9 cellular contexts compared by ENCODE assay signal in the genomic region with DNA sequence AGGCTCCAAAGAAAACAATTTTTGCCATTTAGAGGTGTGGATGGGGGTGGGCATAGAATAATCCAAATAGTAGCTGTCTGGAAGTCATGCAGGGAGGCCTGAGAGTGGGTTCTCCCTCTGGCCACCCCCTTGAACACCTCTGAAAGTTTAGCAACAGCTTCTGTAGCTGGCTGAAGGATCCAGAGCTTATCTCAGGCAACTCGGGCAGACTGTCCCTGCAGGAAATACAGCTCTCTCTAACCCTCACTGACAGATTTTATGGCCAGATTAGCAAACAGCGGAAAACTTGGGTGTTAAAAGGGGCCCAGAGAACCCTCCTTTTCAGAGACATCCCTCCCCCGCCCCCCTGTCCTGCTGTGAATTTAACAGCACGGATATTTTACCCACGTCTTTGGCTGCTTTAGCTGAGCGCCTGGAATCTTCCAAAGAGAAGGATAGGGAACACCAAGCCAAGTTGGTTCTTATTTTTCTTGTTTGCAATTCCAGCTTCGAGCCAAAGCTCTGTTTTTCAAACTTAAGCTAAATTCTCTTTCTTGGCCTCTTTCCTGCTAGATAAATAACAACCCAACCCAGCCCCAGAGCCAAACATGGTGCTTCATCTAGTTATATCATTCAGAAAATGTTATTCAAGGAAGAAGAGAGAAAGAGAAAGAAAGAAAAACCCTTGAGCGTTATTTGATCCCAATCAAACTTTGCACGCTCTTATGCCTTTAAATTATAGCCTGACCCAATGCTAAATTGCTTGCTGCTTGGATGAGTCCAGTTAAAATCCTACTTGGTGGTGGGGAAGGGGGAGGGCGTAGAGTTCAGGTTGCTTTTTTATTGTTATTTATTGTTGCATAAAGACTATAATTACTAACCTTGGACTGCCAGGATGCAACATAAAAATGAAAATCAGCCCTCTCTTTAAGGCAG. TPM values are rescaled to one million over a fixed set of nuclear protein-coding genes. Genes with fewer than 3 reads are reported as not detected.
DNase-seq lines count a peak whose midpoint lies in the region; ATAC-seq, FAIRE-seq and TF ChIP-seq lines count a peak whose summit lies in the region.
"Had no signal": no experiment of that assay in that cellular context is flagged by ENCODE, and none has a peak within 500 bp of the region (broad histone marks: within the 10 kb centered on the region; RNA-seq: fewer than 3 reads in every experiment).

No MANE protein-coding gene starts in this region.

- no peak for TF ChIP-seq EP300 in H1 (IDR thresholded peaks at IDR 0.05; ENCODE audit: borderline replicate concordance in 1 of 2, low read depth in 2 of 2, low read length in 2 of 2)

- H3K4me1 Mint-ChIP-seq in effector memory CD8-positive, alpha-beta T cell (ENCODE audit: low read depth in 2 of 2) = peaks cover 12% of the 10 kb centered on the region in 2 donors

- H3K4me3 Mint-ChIP-seq in effector memory CD8-positive, alpha-beta T cell = no peak overlapping the region

- no peak overlapping the region for H4K91ac ChIP-seq in H1 (replicated peaks; ENCODE audit: insufficient read length, low read length)

- H2BK5ac ChIP-seq in H1 (ENCODE audit: low read depth, low read length) = no peak overlapping the region

- H2AK5ac ChIP-seq in H1 (ENCODE audit: low read depth, low read length) = no peak overlapping the region

- TF ChIP-seq POLR2A in H1 (IDR thresholded peaks at IDR 0.05; ENCODE audit: control extremely low read depth in 1 of 2, low read depth in 2 of 2, low read length in 2 of 2) = no peak

- H3K4me1 ChIP-seq in H1 (replicated peaks in 1 of 4; ENCODE audit: control insufficient read depth in 3 of 4, insufficient read depth in 4 of 4, low read length in 3 of 4) = peaks cover 7 to 31% (median 11%) of the 10 kb centered on the region in 4 experiments
- H3K4me1 ChIP-seq in osteoblast (ENCODE audit: insufficient read depth, low read length) = no peaks in the 10 kb centered on the region

- no peak overlapping the region for H2BK15ac ChIP-seq in H1 (ENCODE audit: low read length)

- no peaks in the 10 kb centered on the region for H3K79me1 ChIP-seq in H1 (ENCODE audit: low read depth, low read length)

- no peak overlapping the region for H2BK120ac ChIP-seq in H1 (replicated peaks; ENCODE audit: low read depth, low read length)

- no peak overlapping the region for H3K18ac ChIP-seq in H1 (ENCODE audit: extremely low read depth, low read length)

- H3K4me2 ChIP-seq in H1 (ENCODE audit: insufficient read depth in 1 of 2, low read depth in 2 of 2, low read length in 2 of 2) = peak overlapping the region; percentile 22 to 33; a peak in 1 of 4 replicates
- H3K4me2 ChIP-seq in osteoblast (ENCODE audit: insufficient read depth, low read length) = peak overlapping the region; percentile 45

- POLR2A ChIA-PET in H1 (lab: Charles Lee; ENCODE audit: partially characterized antibody) = interaction anchor here (0.6 to 1.2 kb wide), 4 partner anchors 9 to 195 kb away, joined by 3 read pairs; no protein-coding TSS in a partner anchor

- no peak overlapping the region for H4K5ac ChIP-seq in H1 (ENCODE audit: insufficient read length, low read depth, low read length)

- H4K8ac ChIP-seq in H1 (ENCODE audit: extremely low read depth, insufficient read depth, low read length) = no peak overlapping the region

- peaks cover 23 to 25% of the 10 kb centered on the region in 2 donors for H3K27me3 Mint-ChIP-seq in effector memory CD8-positive, alpha-beta T cell

- H4K20me1 ChIP-seq in H1 (replicated peaks in 1 of 2; ENCODE audit: control insufficient read depth in 1 of 2, insufficient read depth in 2 of 2, low read length in 2 of 2) (peaks cover 13 to 16% of the 10 kb centered on the region in 2 experiments), osteoblast (ENCODE audit: insufficient read depth, low read length) (no peaks in the 10 kb centered on the region)

- no peaks in the 10 kb centered on the region; the same call in 1 of the 2 replicates for H3K23me2 ChIP-seq in H1 (ENCODE audit: low read depth, low read length)

- H3K27ac ChIP-seq in H1 (ENCODE audit: low read depth, low read length) = no peak overlapping the region
- no peak overlapping the region for H3K27ac ChIP-seq in osteoblast (ENCODE audit: low read depth, low read length)
- H3K27ac ChIP-seq: neutrophil had no signal

- no peak overlapping the region for H3K56ac ChIP-seq in H1 (replicated peaks; ENCODE audit: insufficient read length, low read depth, low read length)

- H3K9me3 ChIP-seq in H1 (ENCODE audit: insufficient read depth in 2 of 2, low read depth in 1 of 2, low read length in 1 of 2) = no peaks in the 10 kb centered on the region
- no peaks in the 10 kb centered on the region for H3K9me3 ChIP-seq in osteoblast (ENCODE audit: low read depth, low read length)
- H3K9me3 ChIP-seq: neutrophil had no signal

- H3K4ac ChIP-seq in H1 (replicated peaks; ENCODE audit: insufficient read length, low read depth, low read length) = no peak overlapping the region

- no peak for ATAC-seq in effector memory CD8-positive, alpha-beta T cell (replicated peaks)

- H3K36me3 Mint-ChIP-seq in effector memory CD8-positive, alpha-beta T cell (ENCODE audit: insufficient read depth) = peaks cover 2% of the 10 kb centered on the region

- no peak overlapping the region for H2BK12ac ChIP-seq in H1 (ENCODE audit: low read depth, low read length)

- no peak overlapping the region for H3K9ac ChIP-seq in H1 (replicated peaks in 1 of 4; ENCODE audit: extremely low read depth in 1 of 4, low read depth in 3 of 4, low read length in 3 of 4)

- DNase-seq in NCI-H2227 (lab: John Stamatoyannopoulos, UW; ENCODE audit: unreplicated experiment) (peak; percentile 73), H1 (ENCODE audit: low read depth in 1 of 2, low spot score in 2 of 2) (no peak), osteoblast (ENCODE audit: insufficient read length, low spot score, missing footprints) (no peak), 8988T (no peak), middle frontal gyrus (ENCODE audit: extremely low spot score, low spot score) (no peak), NK-92 (lab: John Stamatoyannopoulos, UW; ENCODE audit: unreplicated experiment) (no peak)
- no peak for DNase-seq in effector memory CD8-positive, alpha-beta T cell

- H3K27ac Mint-ChIP-seq in effector memory CD8-positive, alpha-beta T cell = no peak overlapping the region

- H3K14ac ChIP-seq in H1 (ENCODE audit: insufficient read length) = no peak overlapping the region

- H2BK20ac ChIP-seq in H1 (ENCODE audit: low read length) = 0 out of 2 replicates have a peak overlapping the region, but pooled peaks have one; percentile 48

- CTCF ChIA-PET in H1 (lab: Charles Lee; ENCODE audit: partially characterized antibody) = interaction anchor here (0.7 to 6.6 kb wide), 24 partner anchors 8 to 332 kb away, joined by 3 to 53 read pairs (median 4); partner anchors contain the start of genes HOXB1, HOXB3 and HOXB5

- WGBS in H1 (ENCODE audit: extremely low coverage in 1 of 2, insufficient coverage in 1 of 2, insufficient read length in 1 of 2, insufficient replicate concordance in 2 of 2, low coverage in 1 of 2, low lambda C conversion rate in 2 of 2, missing lambda C conversion rate in 1 of 2), 2 experiments = 17% methylated on average over 10 of the region's 10 CpGs; no CpG with 5 or more reads in 1 of the 2 experiments

- H3K4me3 ChIP-seq in H1 (ENCODE audit: extremely low read depth in 1 of 4, insufficient read depth in 2 of 4, low read depth in 3 of 4, low read length in 4 of 4) = no peak overlapping the region
- peak overlapping the region; percentile 1 for H3K4me3 ChIP-seq in osteoblast (ENCODE audit: insufficient read depth, low read length)

- H3K36me3 ChIP-seq in H1 (ENCODE audit: control insufficient read depth in 2 of 4, insufficient read depth in 4 of 4, low read length in 3 of 4) = peaks cover 0 to 6% (median 0%) of the 10 kb centered on the region in 4 experiments; a peak in 1 of 8 replicates
- H3K36me3 ChIP-seq in osteoblast (ENCODE audit: insufficient read depth, low read length) = no peaks in the 10 kb centered on the region
- H3K36me3 ChIP-seq: neutrophil had no signal

- no peak overlapping the region for H3K23ac ChIP-seq in H1 (ENCODE audit: insufficient read length)

- no peak for TF ChIP-seq RAD21 in H1 (IDR thresholded peaks at IDR 0.05 in 1 of 2, conservative IDR thresholded peaks at IDR 0.05 in 1 of 2; ENCODE audit: low read depth in 2 of 2, low read length in 2 of 2)

- H3K79me2 ChIP-seq in H1 (ENCODE audit: control insufficient read depth in 1 of 2, insufficient read depth in 2 of 2, low read length in 2 of 2) (no peaks in the 10 kb centered on the region), osteoblast (ENCODE audit: insufficient read depth, low read length) (peaks cover 3% of the 10 kb centered on the region)

- H3K27me3 ChIP-seq in H1 (replicated peaks in 1 of 4; ENCODE audit: control insufficient read depth in 3 of 4, extremely low read depth in 1 of 4, insufficient read depth in 3 of 4, low read length in 3 of 4) (peaks cover 92 to 100% (median 98%) of the 10 kb centered on the region in 4 experiments), osteoblast (ENCODE audit: insufficient read depth, low read length) (peaks cover 81% of the 10 kb centered on the region)

- H2AFZ ChIP-seq in H1 (ENCODE audit: low read length) (no peak overlapping the region), osteoblast (ENCODE audit: low read length) (no peak overlapping the region)

- TF ChIP-seq CTCF in H1 (IDR thresholded peaks at IDR 0.05; ENCODE audit: control extremely low read depth in 1 of 3, insufficient read depth in 1 of 3, low read depth in 1 of 3, low read length in 3 of 3) (no peak), osteoblast (IDR thresholded peaks at IDR 0.05; ENCODE audit: extremely low read depth, low read depth, low read length) (no peak)

- peak; percentile 90 for FAIRE-seq in G401.6 (lab: Jason Lieb, UNC)
- no peak for FAIRE-seq in H1 (lab: Jason Lieb, UNC)

- no peaks in the 10 kb centered on the region for H3K9me3 Mint-ChIP-seq in effector memory CD8-positive, alpha-beta T cell

RNA-seq across cellular contexts. Expression of gene HOXB2, which starts 2.3 kb away (rescaled TPM):
- not detected in 2 replicates for total RNA-seq in H1 (2021; fragmentation: NEBNext Ultra II Directional; extraction: Animal tissue kit (Norgen Biotek cat#: 25700))
- not detected in 2 replicates for polyA plus RNA-seq in H1 (2011; rRNA removed)
- polyA plus RNA-seq in H1 (2011; cell fraction: cytosol; rRNA removed) = not detected
- polyA plus RNA-seq in H1 (2011; cell fraction: nucleus; rRNA removed) = not detected
- not detected in 4 replicates for polyA plus RNA-seq in H1 (2012, experiment 1 of 2)
- not detected for polyA plus RNA-seq in H1 (2012, experiment 2 of 2)
- polyA plus RNA-seq in H1 (2013, experiment 1 of 2) = not detected
- not detected for polyA plus RNA-seq in H1 (2013, experiment 2 of 2)
- polyA minus RNA-seq in H1 (2011; rRNA and poly(A)+ RNA removed) = not detected in 2 replicates
- not detected for polyA minus RNA-seq in H1 (2011; cell fraction: cytosol; rRNA and poly(A)+ RNA removed)
- 0.90 TPM for polyA minus RNA-seq in H1 (2011; cell fraction: nucleus; rRNA and poly(A)+ RNA removed)
- total RNA-seq in osteoblast = 2.1 and 3.3 TPM in 2 replicates

RNA-seq across cellular contexts. Expression of gene HOXB1, which starts 16.4 kb away (rescaled TPM):
- not detected in 2 replicates for total RNA-seq in H1 (2021; fragmentation: NEBNext Ultra II Directional; extraction: Animal tissue kit (Norgen Biotek cat#: 25700))
- not detected in 2 replicates for polyA plus RNA-seq in H1 (2011; rRNA removed)
- not detected for polyA plus RNA-seq in H1 (2011; cell fraction: cytosol; rRNA removed)
- not detected for polyA plus RNA-seq in H1 (2011; cell fraction: nucleus; rRNA removed)
- polyA plus RNA-seq in H1 (2012, experiment 1 of 2) = 0.10 TPM in 1 of 4 replicates, not detected in the others
- 0.08 TPM for polyA plus RNA-seq in H1 (2012, experiment 2 of 2)
- 0.06 TPM for polyA plus RNA-seq in H1 (2013, experiment 1 of 2)
- 0.09 TPM for polyA plus RNA-seq in H1 (2013, experiment 2 of 2)
- polyA minus RNA-seq in H1 (2011; rRNA and poly(A)+ RNA removed) = not detected in 2 replicates
- not detected for polyA minus RNA-seq in H1 (2011; cell fraction: cytosol; rRNA and poly(A)+ RNA removed)
- polyA minus RNA-seq in H1 (2011; cell fraction: nucleus; rRNA and poly(A)+ RNA removed) = not detected
- not detected in 2 replicates for total RNA-seq in osteoblast

RNA-seq across cellular contexts. Expression of gene HOXB4, which starts 31.0 kb away (rescaled TPM):
- total RNA-seq in H1 (2021; fragmentation: NEBNext Ultra II Directional; extraction: Animal tissue kit (Norgen Biotek cat#: 25700)) = not detected in 2 replicates
- not detected in 2 replicates for polyA plus RNA-seq in H1 (2011; rRNA removed)
- polyA plus RNA-seq in H1 (2011; cell fraction: cytosol; rRNA removed) = not detected
- not detected for polyA plus RNA-seq in H1 (2011; cell fraction: nucleus; rRNA removed)
- not detected in 4 replicates for polyA plus RNA-seq in H1 (2012, experiment 1 of 2)
- not detected for polyA plus RNA-seq in H1 (2012, experiment 2 of 2)
- not detected for polyA plus RNA-seq in H1 (2013, experiment 1 of 2)
- not detected for polyA plus RNA-seq in H1 (2013, experiment 2 of 2)
- not detected in 2 replicates for polyA minus RNA-seq in H1 (2011; rRNA and poly(A)+ RNA removed)
- not detected for polyA minus RNA-seq in H1 (2011; cell fraction: cytosol; rRNA and poly(A)+ RNA removed)
- polyA minus RNA-seq in H1 (2011; cell fraction: nucleus; rRNA and poly(A)+ RNA removed) = not detected
- total RNA-seq in osteoblast = 0.29 and 0.36 TPM in 2 replicates

RNA-seq across cellular contexts. Expression of gene HOXB3, which starts 42.9 kb away (rescaled TPM):
- not detected in 2 replicates for total RNA-seq in H1 (2021; fragmentation: NEBNext Ultra II Directional; extraction: Animal tissue kit (Norgen Biotek cat#: 25700))
- not detected in 2 replicates for polyA plus RNA-seq in H1 (2011; rRNA removed)
- polyA plus RNA-seq in H1 (2011; cell fraction: cytosol; rRNA removed) = not detected
- polyA plus RNA-seq in H1 (2011; cell fraction: nucleus; rRNA removed) = not detected
- 0.28 TPM in 1 of 4 replicates, not detected in the others for polyA plus RNA-seq in H1 (2012, experiment 1 of 2)
- not detected for polyA plus RNA-seq in H1 (2012, experiment 2 of 2)
- not detected for polyA plus RNA-seq in H1 (2013, experiment 1 of 2)
- polyA plus RNA-seq in H1 (2013, experiment 2 of 2) = not detected
- 0.19 TPM in 1 of 2 replicates, not detected in the other for polyA minus RNA-seq in H1 (2011; rRNA and poly(A)+ RNA removed)
- polyA minus RNA-seq in H1 (2011; cell fraction: cytosol; rRNA and poly(A)+ RNA removed) = not detected
- polyA minus RNA-seq in H1 (2011; cell fraction: nucleus; rRNA and poly(A)+ RNA removed) = 1.00 TPM
- 1.5 and 1.8 TPM in 2 replicates for total RNA-seq in osteoblast

RNA-seq across cellular contexts. Expression of gene HOXB5, which starts 46.4 kb away (rescaled TPM):
- total RNA-seq in H1 (2021; fragmentation: NEBNext Ultra II Directional; extraction: Animal tissue kit (Norgen Biotek cat#: 25700)) = not detected in 2 replicates
- polyA plus RNA-seq in H1 (2011; rRNA removed) = not detected in 2 replicates
- not detected for polyA plus RNA-seq in H1 (2011; cell fraction: cytosol; rRNA removed)
- polyA plus RNA-seq in H1 (2011; cell fraction: nucleus; rRNA removed) = not detected
- not detected in 4 replicates for polyA plus RNA-seq in H1 (2012, experiment 1 of 2)
- not detected for polyA plus RNA-seq in H1 (2012, experiment 2 of 2)
- not detected for polyA plus RNA-seq in H1 (2013, experiment 1 of 2)
- not detected for polyA plus RNA-seq in H1 (2013, experiment 2 of 2)
- 0.07 TPM in 1 of 2 replicates, not detected in the other for polyA minus RNA-seq in H1 (2011; rRNA and poly(A)+ RNA removed)
- not detected for polyA minus RNA-seq in H1 (2011; cell fraction: cytosol; rRNA and poly(A)+ RNA removed)
- polyA minus RNA-seq in H1 (2011; cell fraction: nucleus; rRNA and poly(A)+ RNA removed) = not detected
- not detected in 2 replicates for total RNA-seq in osteoblast
